Comparison of ENCODE assay signal across 13 cellular contexts in genomic region chr17:57746221-57746620, GRCh38.
"Had no signal": no experiment of that assay in that cellular context is flagged by ENCODE, and none has a peak within 500 bp of the region (broad histone marks: within the 10 kb centered on the region; RNA-seq: fewer than 3 reads in every experiment).

No MANE protein-coding gene starts in this region.

- H3K9me3 ChIP-seq: left ventricle myocardium inferior, ovary, spleen, tibial nerve, vagina had no signal

- H3K36me3 ChIP-seq: left ventricle myocardium inferior, ovary, spleen, tibial nerve, vagina had no signal

- H3K4me3 ChIP-seq: left ventricle myocardium inferior, lung, ovary, skin epidermis, spleen, tibial nerve, vagina had no signal

- H3K27me3 ChIP-seq: ovary, spleen, tibial nerve, vagina had no signal

- DNase-seq: islet precursor cell; left ventricle myocardium inferior; naive thymus-derived CD8-positive, alpha-beta T cell; ovary; retina; right cardiac atrium; spleen; stimulated activated CD4-positive, alpha-beta T cell treated with anti-CD3 and anti-CD28 coated beads, Interleukin-4, amount 100 ng/mL, for 24 hours; stimulated activated naive CD4-positive, alpha-beta T cell had no signal

- H3K4me1 ChIP-seq: tibial nerve, vagina had no signal

- H3K27ac ChIP-seq: left ventricle myocardium inferior, ovary, spleen, tibial nerve, vagina had no signal
